1 cellular context compared by ENCODE assay signal in genomic region chr1:45584351-45585109, GRCh38.
A peak's percentile ranks its signal among the peaks of the same experiment; 100 is the strongest.
TF ChIP-seq lines count a peak whose summit lies in the region.

No MANE protein-coding gene starts in this region.

TF ChIP-seq in K562, 482 proteins besides CTCF, POLR2A, EP300 and RAD21 (continued from another document and continues in another):
- TF ChIP-seq TGIF2 (CRISPR knock-in tag; IDR thresholded peaks at IDR 0.05) = no peak
- TF ChIP-seq ZNF407 (IDR thresholded peaks at IDR 0.05; ENCODE audit: low read depth) = no peak
- no peak for TF ChIP-seq XRCC5 (IDR thresholded peaks at IDR 0.05; ENCODE audit: low read depth, low read length)
- no peak for TF ChIP-seq MAFF (IDR thresholded peaks at IDR 0.05; ENCODE audit: low read length)
- no peak for TF ChIP-seq ZNF695 (CRISPR knock-in tag; IDR thresholded peaks at IDR 0.05)
- no peak for TF ChIP-seq ZBTB34 (CRISPR knock-in tag; IDR thresholded peaks at IDR 0.05)
- TF ChIP-seq TAF15 (IDR thresholded peaks at IDR 0.05; ENCODE audit: low read depth, low read length) = no peak
- no peak for TF ChIP-seq SAFB2 (IDR thresholded peaks at IDR 0.05; ENCODE audit: borderline replicate concordance, low read depth, low read length, severe bottlenecking)
- TF ChIP-seq MEIS2 (IDR thresholded peaks at IDR 0.05; ENCODE audit: partially characterized antibody) = no peak
- no peak; the same call in 1 of the 2 replicates for TF ChIP-seq HNRNPUL1 (IDR thresholded peaks at IDR 0.05; ENCODE audit: low read length)
- TF ChIP-seq HNRNPL (IDR thresholded peaks at IDR 0.05; ENCODE audit: low read depth, low read length) = no peak; the same call in 1 of the 2 replicates
- no peak for TF ChIP-seq USF2 (CRISPR knock-in tag; IDR thresholded peaks at IDR 0.05)
- TF ChIP-seq EP400 (IDR thresholded peaks at IDR 0.05) = peak; percentile 93
- no peak for TF ChIP-seq NEUROD1 (IDR thresholded peaks at IDR 0.05; ENCODE audit: borderline replicate concordance, low read depth, low read length, partially characterized antibody)
- no peak for TF ChIP-seq MEF2A (IDR thresholded peaks at IDR 0.05; ENCODE audit: control insufficient read depth, low read depth, low read length)
- peak; percentile 80 for TF ChIP-seq VEZF1 (CRISPR knock-in tag; IDR thresholded peaks at IDR 0.05)
- no peak for TF ChIP-seq ATF7 (IDR thresholded peaks at IDR 0.05)
- no peak for TF ChIP-seq RERE (CRISPR knock-in tag; IDR thresholded peaks at IDR 0.05; ENCODE audit: borderline replicate concordance)
- TF ChIP-seq ZBTB40 (IDR thresholded peaks at IDR 0.05) = no peak; the same call in 1 of the 2 replicates
- TF ChIP-seq ZBTB40 (CRISPR knock-in tag; IDR thresholded peaks at IDR 0.05) = no peak
- no peak for TF ChIP-seq CBFA2T2 (conservative IDR thresholded peaks at IDR 0.05)
- no peak for TF ChIP-seq RBM25 (IDR thresholded peaks at IDR 0.05; ENCODE audit: low read depth, low read length, severe bottlenecking)
- no peak; the same call in 1 of the 2 replicates for TF ChIP-seq ZBTB9 (CRISPR knock-in tag; IDR thresholded peaks at IDR 0.05)
- no peak for TF ChIP-seq ZNF707 (CRISPR knock-in tag; conservative IDR thresholded peaks at IDR 0.05)
- TF ChIP-seq MCM5 (IDR thresholded peaks at IDR 0.05; ENCODE audit: low read depth) = no peak
